Comparison of ENCODE assay signal across 1 cellular context in the genomic region with DNA sequence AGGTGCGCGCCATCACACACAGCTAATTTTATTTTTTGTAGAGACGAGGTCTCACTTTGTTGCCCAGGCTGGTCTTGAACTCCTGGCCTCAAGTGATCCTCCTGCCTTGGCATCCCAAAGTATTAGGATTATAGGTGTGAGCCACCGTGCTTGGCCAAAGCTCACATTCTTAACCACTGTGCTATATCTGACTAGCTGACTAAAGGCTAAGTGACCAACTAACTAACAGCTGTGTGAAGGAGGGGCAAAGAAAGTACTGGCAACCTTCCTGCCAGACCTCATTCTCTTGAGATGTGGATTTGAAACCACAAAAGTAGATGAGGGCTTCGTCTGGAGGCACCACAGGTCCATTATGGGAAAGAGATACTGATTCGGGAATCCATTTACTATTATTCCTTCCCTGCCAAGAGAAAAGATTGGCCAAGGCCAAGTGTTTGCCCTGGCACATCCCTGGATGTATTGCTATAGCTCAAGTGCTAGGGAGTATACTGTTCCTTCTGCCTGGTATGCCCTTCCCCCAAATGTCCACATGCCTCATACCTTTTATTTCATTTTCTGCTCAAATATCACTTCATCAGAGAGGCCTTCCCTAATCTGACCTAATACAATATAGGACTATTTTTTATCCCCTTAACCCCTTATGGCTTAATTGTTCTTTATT.
TF ChIP-seq lines count a peak whose summit lies in the region.

No MANE protein-coding gene starts in this region.

TF ChIP-seq in SK-N-SH treated with all-trans-retinoic acid at 6 μM for 48 hours, 23 proteins besides CTCF, POLR2A, EP300 and RAD21 (continued from another document):
- TF ChIP-seq, protein P1, sequence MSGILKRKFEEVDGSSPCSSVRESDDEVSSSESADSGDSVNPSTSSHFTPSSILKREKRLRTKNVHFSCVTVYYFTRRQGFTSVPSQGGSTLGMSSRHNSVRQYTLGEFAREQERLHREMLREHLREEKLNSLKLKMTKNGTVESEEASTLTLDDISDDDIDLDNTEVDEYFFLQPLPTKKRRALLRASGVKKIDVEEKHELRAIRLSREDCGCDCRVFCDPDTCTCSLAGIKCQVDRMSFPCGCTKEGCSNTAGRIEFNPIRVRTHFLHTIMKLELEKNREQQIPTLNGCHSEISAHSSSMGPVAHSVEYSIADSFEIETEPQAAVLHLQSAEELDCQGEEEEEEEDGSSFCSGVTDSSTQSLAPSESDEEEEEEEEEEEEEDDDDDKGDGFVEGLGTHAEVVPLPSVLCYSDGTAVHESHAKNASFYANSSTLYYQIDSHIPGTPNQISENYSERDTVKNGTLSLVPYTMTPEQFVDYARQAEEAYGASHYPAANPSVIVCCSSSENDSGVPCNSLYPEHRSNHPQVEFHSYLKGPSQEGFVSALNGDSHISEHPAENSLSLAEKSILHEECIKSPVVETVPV (CRISPR knock-in tag; IDR thresholded peaks at IDR 0.05), result no peak
- TF ChIP-seq ZC3H10 (CRISPR knock-in tag; IDR thresholded peaks at IDR 0.05) (no peak), TOX (CRISPR knock-in tag; IDR thresholded peaks at IDR 0.05; ENCODE audit: borderline replicate concordance) (no peak)
